Comparison of ENCODE assay signal across 16 cellular contexts in the genomic region with DNA sequence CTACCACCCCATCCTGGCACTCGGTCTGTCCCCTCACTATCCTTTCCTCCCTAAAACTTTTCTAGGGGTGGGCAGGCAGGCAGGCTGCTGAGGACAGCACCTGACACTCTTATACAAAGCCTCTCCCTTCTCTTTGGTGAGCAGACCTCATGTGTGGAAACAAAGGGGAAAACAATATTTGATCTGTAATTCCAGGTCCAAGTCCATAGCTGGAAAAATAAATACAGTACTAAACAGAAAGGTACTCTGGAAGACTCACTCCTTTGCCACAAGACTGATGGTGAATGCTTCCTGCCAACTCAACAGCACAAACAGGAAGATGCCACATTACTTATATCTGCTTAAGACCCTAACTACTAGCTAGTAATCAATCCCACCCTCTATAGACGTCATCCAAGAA.
"Had no signal": no experiment of that assay in that cellular context is flagged by ENCODE, and none has a peak within 500 bp of the region (broad histone marks: within the 10 kb centered on the region; RNA-seq: fewer than 3 reads in every experiment).

No MANE protein-coding gene starts in this region.

- H3K27me3 Mint-ChIP-seq: dendritic cell treated with granulocyte-macrophage colony-stimulating factor and Interleukin-4, amounts not matched to agents 40 ng/mL and 50 ng/mL, for 4 days; naive B cell; stimulated activated naive B cell treated with anti-CD40 and anti-IgM and Interleukin-4, amounts not matched to agents 10 μg/mL and 1 μg/mL and 100 μg/mL, for 72 hours had no signal

- H3K4me1 Mint-ChIP-seq: stimulated activated naive B cell treated with anti-CD40 and anti-IgM and Interleukin-4, amounts not matched to agents 10 μg/mL and 1 μg/mL and 100 μg/mL, for 72 hours had no signal

- H3K9me3 Mint-ChIP-seq: activated naive CD4-positive, alpha-beta T cell treated with anti-CD3 and anti-CD28 coated beads for 36 hours; dendritic cell treated with granulocyte-macrophage colony-stimulating factor and Interleukin-4, amounts not matched to agents 40 ng/mL and 50 ng/mL, for 4 days; naive B cell; stimulated activated naive B cell treated with anti-CD40 and anti-IgM and Interleukin-4, amounts not matched to agents 10 μg/mL and 1 μg/mL and 100 μg/mL, for 72 hours had no signal

- DNase-seq: activated CD4-positive, alpha-beta T cell treated with anti-CD3 and anti-CD28 coated beads, Interleukin-2, amount 50 U/mL, for 48 hours; activated CD4-positive, CD25-positive, alpha-beta regulatory T cell treated with anti-CD3 and anti-CD28 coated beads, Interleukin-2, amount 50 U/mL, for 72 hours; activated naive CD4-positive, alpha-beta T cell treated with anti-CD3 and anti-CD28 coated beads for 36 hours; brain microvascular endothelial cell; cerebellar nuclear complex; effector memory CD4-positive, alpha-beta T cell; foreskin keratinocyte; glutamatergic neuron; midbrain; naive B cell; nucleus accumbens; posterior cingulate gyrus; stimulated activated naive B cell treated with anti-CD40 and anti-IgM and Interleukin-4, amounts not matched to agents 10 μg/mL and 1 μg/mL and 100 μg/mL, for 72 hours; T1000; thyroid gland had no signal

- H3K4me3 Mint-ChIP-seq: activated naive CD4-positive, alpha-beta T cell treated with anti-CD3 and anti-CD28 coated beads for 36 hours; dendritic cell treated with granulocyte-macrophage colony-stimulating factor and Interleukin-4, amounts not matched to agents 40 ng/mL and 50 ng/mL, for 4 days; stimulated activated naive B cell treated with anti-CD40 and anti-IgM and Interleukin-4, amounts not matched to agents 10 μg/mL and 1 μg/mL and 100 μg/mL, for 72 hours had no signal

- ATAC-seq: foreskin keratinocyte; stimulated activated naive B cell treated with anti-CD40 and anti-IgM and Interleukin-4, amounts not matched to agents 10 μg/mL and 1 μg/mL and 100 μg/mL, for 72 hours had no signal

- H3K27ac Mint-ChIP-seq: activated naive CD4-positive, alpha-beta T cell treated with anti-CD3 and anti-CD28 coated beads for 36 hours; dendritic cell treated with granulocyte-macrophage colony-stimulating factor and Interleukin-4, amounts not matched to agents 40 ng/mL and 50 ng/mL, for 4 days; stimulated activated naive B cell treated with anti-CD40 and anti-IgM and Interleukin-4, amounts not matched to agents 10 μg/mL and 1 μg/mL and 100 μg/mL, for 72 hours had no signal
